Comparison of ENCODE assay signal across 1 cellular context in genomic region chr12:110813298-110813697, GRCh38.
TF ChIP-seq lines count a peak whose summit lies in the region.

No MANE protein-coding gene starts in this region.

TF ChIP-seq in GM23338, 12 proteins besides CTCF, POLR2A, EP300 and RAD21 (continued from another document):
- TF ChIP-seq ZNF462 (CRISPR knock-in tag; IDR thresholded peaks at IDR 0.05) = no peak
- no peak for TF ChIP-seq ZNF114 (CRISPR knock-in tag; IDR thresholded peaks at IDR 0.05)
- TF ChIP-seq POLR2AphosphoS5 (IDR thresholded peaks at IDR 0.05; ENCODE audit: low read depth) = no peak
- TF ChIP-seq STAT1 (IDR thresholded peaks at IDR 0.05; ENCODE audit: unreplicated experiment) = no peak
- no peak for TF ChIP-seq ZNF331 (CRISPR knock-in tag; IDR thresholded peaks at IDR 0.05; ENCODE audit: low read depth)
- no peak for TF ChIP-seq JUNB (IDR thresholded peaks at IDR 0.05; ENCODE audit: unreplicated experiment)
- TF ChIP-seq NANOG (IDR thresholded peaks at IDR 0.05; ENCODE audit: borderline replicate concordance) = no peak; the same call in 1 of the 2 replicates
- TF ChIP-seq CREB1 (CRISPR knock-in tag; IDR thresholded peaks at IDR 0.05; ENCODE audit: low read depth) = no peak
